ENCODE assay signal across 11 cellular contexts in genomic region chr11:61757213-61757862, GRCh38. TPM values are rescaled to one million over a fixed set of nuclear protein-coding genes. Genes with fewer than 3 reads are reported as not detected.
DNase-seq lines count a peak whose midpoint lies in the region; ATAC-seq and TF ChIP-seq lines count a peak whose summit lies in the region.
"Had no signal": no experiment of that assay in that cellular context is flagged by ENCODE, and none has a peak within 500 bp of the region (broad histone marks: within the 10 kb centered on the region; RNA-seq: fewer than 3 reads in every experiment).

No MANE protein-coding gene starts in this region.

- H3K4me1 ChIP-seq in Loucy (ENCODE audit: insufficient read depth, low read length, poor library complexity, severe bottlenecking) (peaks cover 19% of the 10 kb centered on the region), endocrine pancreas (ENCODE audit: control insufficient read depth, insufficient read depth, low read length) (no peaks in the 10 kb centered on the region)

- no peak for DNase-seq in progenitor cell of endocrine pancreas (ENCODE audit: low spot score, unreplicated experiment)
- no peak for DNase-seq in mesenteric fat pad (ENCODE audit: low spot score)
- DNase-seq in DMS 273 treated with DMSO at 0.1 percent for 48 hours (lab: John Stamatoyannopoulos, UW), result no peak
- DNase-seq: CD4-positive, alpha-beta memory T cell; NCI-H2171; OCI-M1 had no signal

- H3K27ac Mint-ChIP-seq in progenitor cell of endocrine pancreas, result peak overlapping the region; percentile 95

- no peaks in the 10 kb centered on the region for H3K27me3 Mint-ChIP-seq in progenitor cell of endocrine pancreas

- H3K4me1 Mint-ChIP-seq in progenitor cell of endocrine pancreas (ENCODE audit: low read depth), result peaks cover 64% of the 10 kb centered on the region

- H3K9me3 ChIP-seq in Loucy (ENCODE audit: insufficient read depth, low read depth, low read length) (no peaks in the 10 kb centered on the region), endocrine pancreas (ENCODE audit: control insufficient read depth, low read length) (no peaks in the 10 kb centered on the region)
- H3K9me3 ChIP-seq: right atrium auricular region had no signal

- no peaks in the 10 kb centered on the region for H3K36me3 Mint-ChIP-seq in progenitor cell of endocrine pancreas (ENCODE audit: insufficient read depth)
- H3K36me3 Mint-ChIP-seq: CD4-positive, alpha-beta memory T cell had no signal

- peak overlapping the region; percentile 76 for H3K9ac ChIP-seq in Loucy (ENCODE audit: low read depth, low read length, poor library complexity, severe bottlenecking)
- peak overlapping the region; percentile 34 for H3K9ac ChIP-seq in endocrine pancreas (ENCODE audit: control insufficient read depth, insufficient read depth, low read length)

- H3K27me3 ChIP-seq in Loucy (ENCODE audit: insufficient read depth, low read length, poor library complexity, severe bottlenecking) (no peaks in the 10 kb centered on the region), endocrine pancreas (ENCODE audit: control insufficient read depth, insufficient read depth, low read length) (no peaks in the 10 kb centered on the region)
- H3K27me3 ChIP-seq: right atrium auricular region had no signal

- peak overlapping the region; percentile 6 for H3K4me3 Mint-ChIP-seq in progenitor cell of endocrine pancreas (ENCODE audit: low read depth)
- H3K4me3 Mint-ChIP-seq: activated T-cell treated with anti-CD3 and anti-CD28 coated beads, Interleukin-2, amount 50 U/mL, for 24 hours; CD4-positive, alpha-beta memory T cell had no signal

- H3K36me3 ChIP-seq in Loucy (ENCODE audit: insufficient read depth, low read length) (no peaks in the 10 kb centered on the region), endocrine pancreas (ENCODE audit: control insufficient read depth, insufficient read depth, low read length) (no peaks in the 10 kb centered on the region)
- H3K36me3 ChIP-seq: right atrium auricular region had no signal

- H3K9me2 ChIP-seq in Loucy (replicated peaks; ENCODE audit: low read depth, low read length), result no peaks in the 10 kb centered on the region

- H3K4me3 ChIP-seq in Loucy (ENCODE audit: low read length, poor library complexity, severe bottlenecking) (peak overlapping the region; percentile 52), endocrine pancreas (ENCODE audit: control insufficient read depth, insufficient read depth, low read length) (no peak overlapping the region)
- H3K4me3 ChIP-seq: right atrium auricular region had no signal

- no peaks in the 10 kb centered on the region for H3F3A ChIP-seq in Loucy (ENCODE audit: low read depth)

- peak overlapping the region; percentile 53; the same call in 1 of the 2 replicates for H2AFZ ChIP-seq in Loucy (ENCODE audit: low read length)

- no peaks in the 10 kb centered on the region for H4K20me1 ChIP-seq in Loucy (ENCODE audit: insufficient read depth, low read length, poor library complexity, severe bottlenecking)

- H3K4me2 ChIP-seq in Loucy (ENCODE audit: low read depth, low read length, poor library complexity, severe bottlenecking), result peak overlapping the region; percentile 82

- no peak for TF ChIP-seq CTCF in Loucy (conservative IDR thresholded peaks at IDR 0.05; ENCODE audit: low read length)
- no peak for TF ChIP-seq CTCF in progenitor cell of endocrine pancreas (IDR thresholded peaks at IDR 0.05; ENCODE audit: unreplicated experiment)

- H3K9me3 Mint-ChIP-seq in progenitor cell of endocrine pancreas (ENCODE audit: low read depth), result no peaks in the 10 kb centered on the region
- H3K9me3 Mint-ChIP-seq: activated T-cell treated with anti-CD3 and anti-CD28 coated beads, Interleukin-2, amount 50 U/mL, for 24 hours; CD4-positive, alpha-beta memory T cell had no signal

- no peak for ATAC-seq in HG02763 (IDR thresholded peaks at IDR 0.05; ENCODE audit: unreplicated experiment)

- H3K79me2 ChIP-seq in Loucy (ENCODE audit: insufficient read depth, low read length), result no peaks in the 10 kb centered on the region

RNA-seq across cellular contexts. Expression of gene MYRF, which starts 4.9 kb away (rescaled TPM):
- 117 and 128 TPM in 2 replicates for total RNA-seq in progenitor cell of endocrine pancreas
- total RNA-seq in mesenteric fat pad, result 0.42 TPM

RNA-seq across cellular contexts. Expression of gene TMEM258, which starts 35.1 kb away (rescaled TPM):
- total RNA-seq in progenitor cell of endocrine pancreas (175 and 185 TPM in 2 replicates), mesenteric fat pad (80.8 TPM)

RNA-seq across cellular contexts. Expression of gene FEN1, which starts 35.4 kb away (rescaled TPM):
- total RNA-seq in progenitor cell of endocrine pancreas, result 34.4 and 36.6 TPM in 2 replicates
- total RNA-seq in mesenteric fat pad, result 8.0 TPM

RNA-seq across cellular contexts. Expression of gene FADS1, which starts 59.5 kb away (rescaled TPM):
- total RNA-seq in progenitor cell of endocrine pancreas (114 and 121 TPM in 2 replicates), mesenteric fat pad (36.3 TPM)

Comparison
In these comparisons a context has a peak if more than half of its experiments do, and no peak if none do; other contexts are left out.
1. RNA of gene MYRF, which starts 4.9 kb away (total RNA-seq): 117 to 128 TPM in progenitor cell of endocrine pancreas; 0.42 TPM in mesenteric fat pad (single experiment); every median in the first group is over 10 times any median in the second.